ENCODE assay signal across 1 cellular context in genomic region chr20:62734881-62735280, GRCh38.
TF ChIP-seq lines count a peak whose summit lies in the region.

No MANE protein-coding gene starts in this region.

TF ChIP-seq in HCT116, 20 proteins besides CTCF, POLR2A, EP300 and RAD21:
- TF ChIP-seq POLR2AphosphoS5 (IDR thresholded peaks at IDR 0.05; ENCODE audit: low read depth, low read length) (no peak), ZNF274 (IDR thresholded peaks at IDR 0.05; ENCODE audit: low read depth, low read length) (no peak), EZH2 (IDR thresholded peaks at IDR 0.05) (no peak), ELF1 (IDR thresholded peaks at IDR 0.05; ENCODE audit: borderline replicate concordance, low read depth) (no peak), EGR1 (IDR thresholded peaks at IDR 0.05; ENCODE audit: low read depth) (no peak), TCF7L2 (IDR thresholded peaks at IDR 0.05; ENCODE audit: borderline replicate concordance, extremely low read depth, insufficient read depth, insufficient read length) (no peak), CBX3 (IDR thresholded peaks at IDR 0.05; ENCODE audit: low read depth) (no peak), SRF (IDR thresholded peaks at IDR 0.05; ENCODE audit: low read depth) (no peak), ZBTB33 (IDR thresholded peaks at IDR 0.05; ENCODE audit: extremely low read depth, insufficient replicate concordance, low read length) (no peak), FOSL1 (IDR thresholded peaks at IDR 0.05; ENCODE audit: low read depth) (no peak), JUND (IDR thresholded peaks at IDR 0.05) (no peak), CEBPB (IDR thresholded peaks at IDR 0.05; ENCODE audit: low read depth) (no peak), ATF3 (IDR thresholded peaks at IDR 0.05) (no peak), YY1 (IDR thresholded peaks at IDR 0.05; ENCODE audit: extremely low read depth, insufficient replicate concordance, low read depth, low read length) (no peak), REST (IDR thresholded peaks at IDR 0.05; ENCODE audit: low read depth) (no peak), ZFX (IDR thresholded peaks at IDR 0.05) (no peak), SIN3A (IDR thresholded peaks at IDR 0.05; ENCODE audit: low read depth) (no peak)
- TF ChIP-seq, protein P1, sequence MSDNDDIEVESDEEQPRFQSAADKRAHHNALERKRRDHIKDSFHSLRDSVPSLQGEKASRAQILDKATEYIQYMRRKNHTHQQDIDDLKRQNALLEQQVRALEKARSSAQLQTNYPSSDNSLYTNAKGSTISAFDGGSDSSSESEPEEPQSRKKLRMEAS (IDR thresholded peaks at IDR 0.05): no peak
